In genomic region chr7:6871421-6872144, GRCh38 we compare ENCODE assay signal across 8 cellular contexts. TPM values are rescaled to one million over a fixed set of nuclear protein-coding genes. Genes with fewer than 3 reads are reported as not detected.
A peak's percentile ranks its signal among the peaks of the same experiment; 100 is the strongest.
DNase-seq lines count a peak whose midpoint lies in the region; ATAC-seq, FAIRE-seq and TF ChIP-seq lines count a peak whose summit lies in the region.
"Not testable (repeated sequence)": the region's sequence is repeated elsewhere in the genome, so short reads cannot be mapped to it uniquely, and the experiment has no call there.

No MANE protein-coding gene starts in this region.

- not testable (repeated sequence) for TF ChIP-seq EP300 in HepG2 (IDR thresholded peaks at IDR 0.05; ENCODE audit: low read depth in 2 of 2, low read length in 2 of 2); HepG2 (CRISPR knock-in tag; IDR thresholded peaks at IDR 0.05; ENCODE audit: borderline replicate concordance)

- H3K9me3 ChIP-seq in OCI-LY3 (ENCODE audit: insufficient read depth, low read length); HepG2 (ENCODE audit: low read length); upper lobe of right lung: not testable (repeated sequence)

- H3K9ac ChIP-seq in OCI-LY3 (ENCODE audit: low read length); HepG2 (ENCODE audit: insufficient read depth, low read depth, low read length): not testable (repeated sequence)

- not testable (repeated sequence) for H3K27me3 Mint-ChIP-seq in activated CD4-positive, alpha-beta memory T cell treated with anti-CD3 and anti-CD28 coated beads for 36 hours

- H3K9me3 Mint-ChIP-seq in activated CD4-positive, alpha-beta memory T cell treated with anti-CD3 and anti-CD28 coated beads for 36 hours, result not testable (repeated sequence)

- H3K36me3 ChIP-seq in OCI-LY3 (replicated peaks; ENCODE audit: low read depth, low read length); HepG2 (replicated peaks in 1 of 2; ENCODE audit: control insufficient read depth in 1 of 2, insufficient read depth in 2 of 2, low read length in 2 of 2); upper lobe of right lung: not testable (repeated sequence)

- not testable (repeated sequence) for H3K36me3 Mint-ChIP-seq in activated CD4-positive, alpha-beta memory T cell treated with anti-CD3 and anti-CD28 coated beads for 36 hours

- H2AFZ ChIP-seq in OCI-LY3 (ENCODE audit: low read depth, low read length); HepG2 (ENCODE audit: low read length): not testable (repeated sequence)

- CTCF ChIA-PET in activated CD4-positive, alpha-beta memory T cell treated with anti-CD3 and anti-CD28 coated beads for 36 hours (lab: Charles Lee); HepG2 (lab: Yijun Ruan, JAX; ENCODE audit: low intra/inter-chr PET ratio, low total read pairs): not testable (repeated sequence)

- TF ChIP-seq RAD21 in HepG2 (CRISPR knock-in tag; IDR thresholded peaks at IDR 0.05), result not testable (repeated sequence)

- H3K27ac ChIP-seq in OCI-LY3 (ENCODE audit: low read length); upper lobe of right lung: not testable (repeated sequence)
- peak overlapping the region; percentile 38 for H3K27ac ChIP-seq in HepG2 (ENCODE audit: extremely low read length, insufficient read depth, low read length)

- H3K27me3 ChIP-seq in OCI-LY3 (ENCODE audit: low read depth, low read length); HepG2 (ENCODE audit: control insufficient read depth in 1 of 2, insufficient read depth in 2 of 2, low read length in 2 of 2); upper lobe of right lung: not testable (repeated sequence)

- H3K4me2 ChIP-seq in OCI-LY3 (ENCODE audit: low read length), result peak overlapping the region; percentile 33; the same call in 1 of the 2 replicates
- peak overlapping the region; percentile 67; the same call in 1 of the 2 replicates for H3K4me2 ChIP-seq in HepG2 (ENCODE audit: low read depth, low read length)

- WGBS in HepG2 (ENCODE audit: low lambda C conversion rate), result 65% methylated on average over 16 of the region's 17 CpGs

- DNase-seq in ELF-1 (ENCODE audit: low read depth, low spot score) (peak; percentile 43), epithelial cell of esophagus (ENCODE audit: low read depth) (peak; percentile 74), upper lobe of right lung (peak; percentile 65)
- DNase-seq in activated CD4-positive, alpha-beta memory T cell treated with anti-CD3 and anti-CD28 coated beads for 36 hours, result peak; percentile 38
- peak; percentile 19 for DNase-seq in activated naive CD4-positive, alpha-beta T cell treated with anti-CD3 and anti-CD28 coated beads, Interleukin-2, amount 50 U/mL, for 16 hours
- DNase-seq in HepG2 (ENCODE audit: low spot score), result not testable (repeated sequence)
- DNase-seq in stimulated activated CD4-positive, alpha-beta T cell treated with anti-CD3 and anti-CD28 coated beads, Interleukin-1b, Interleukin-23, amount 100 ng/mL, for 48 hours, result peak; percentile 15

- H3K4me1 Mint-ChIP-seq in activated CD4-positive, alpha-beta memory T cell treated with anti-CD3 and anti-CD28 coated beads for 36 hours (ENCODE audit: low read depth), result not testable (repeated sequence)

- H3K79me2 ChIP-seq in OCI-LY3 (ENCODE audit: low read length); HepG2 (ENCODE audit: insufficient read depth, low read length): not testable (repeated sequence)

- H4K20me1 ChIP-seq in OCI-LY3 (ENCODE audit: insufficient read depth, low read length); HepG2 (ENCODE audit: insufficient read depth, low read length): not testable (repeated sequence)

- intact Hi-C loops in activated CD4-positive, alpha-beta memory T cell treated with anti-CD3 and anti-CD28 coated beads for 36 hours (cut with micrococcal nuclease); HepG2 (cut with micrococcal nuclease; ENCODE audit: unreplicated experiment); upper lobe of right lung (cut with DNase I): not testable (repeated sequence)

- not testable (repeated sequence) for BruUV-seq in HepG2 (replicated peaks; lab: Mats Ljungman, UMichigan)

- not testable (repeated sequence) for TF ChIP-seq CTCF in OCI-LY3 (IDR thresholded peaks at IDR 0.05; ENCODE audit: low read depth, low read length); epithelial cell of esophagus (IDR thresholded peaks at IDR 0.05; ENCODE audit: insufficient read depth, low read depth, low read length, missing control alignments); upper lobe of right lung (IDR thresholded peaks at IDR 0.05)
- TF ChIP-seq CTCF in HepG2 (CRISPR knock-in tag; IDR thresholded peaks at IDR 0.05), result peak; percentile 49

- not testable (repeated sequence) for FAIRE-seq in HepG2 (lab: Jason Lieb, UNC)

- POLR2A ChIA-PET in activated CD4-positive, alpha-beta memory T cell treated with anti-CD3 and anti-CD28 coated beads for 36 hours (lab: Charles Lee); HepG2 (lab: Yijun Ruan, JAX): not testable (repeated sequence)

- not testable (repeated sequence) for H3K4me1 ChIP-seq in OCI-LY3 (ENCODE audit: low read length); upper lobe of right lung
- peaks cover 35% of the 10 kb centered on the region for H3K4me1 ChIP-seq in HepG2 (ENCODE audit: insufficient read depth, low read length)

- H3K27ac Mint-ChIP-seq in activated CD4-positive, alpha-beta memory T cell treated with anti-CD3 and anti-CD28 coated beads for 36 hours, result not testable (repeated sequence)

- ATAC-seq in HepG2, upper lobe of right lung: not testable (repeated sequence)

- not testable (repeated sequence) for H3K4me3 ChIP-seq in OCI-LY3 (ENCODE audit: low read length); epithelial cell of esophagus (ENCODE audit: low read length); HepG2 (replicated peaks in 1 of 3; ENCODE audit: insufficient read depth in 1 of 3, low read depth in 2 of 3, low read length in 3 of 3); upper lobe of right lung

- not testable (repeated sequence) for TF ChIP-seq POLR2A in HepG2 (IDR thresholded peaks at IDR 0.05; ENCODE audit: insufficient read depth in 1 of 2, low read depth in 2 of 2, low read length in 2 of 2)

- H3K4me3 Mint-ChIP-seq in activated CD4-positive, alpha-beta memory T cell treated with anti-CD3 and anti-CD28 coated beads for 36 hours, result not testable (repeated sequence)

- in situ Hi-C loops in HepG2 (cut with HindIII; ENCODE audit: extremely low pct_ligation_motif_present, low pct_unique_long_range_greater_than_20kb), result not testable (repeated sequence)

TF ChIP-seq in HepG2, 621 proteins besides CTCF, POLR2A, EP300 and RAD21:
- peak; percentile 46 for TF ChIP-seq STAG1 (CRISPR knock-in tag; IDR thresholded peaks at IDR 0.05)
- TF ChIP-seq FOXA3 (CRISPR knock-in tag; IDR thresholded peaks at IDR 0.05), result 0 out of 2 replicates have a peak, but pooled peaks have one; percentile 14
- 0 out of 2 replicates have a peak, but pooled peaks have one; percentile 1 for TF ChIP-seq PHF21A (CRISPR knock-in tag; IDR thresholded peaks at IDR 0.05)
- 0 out of 2 replicates have a peak, but pooled peaks have one; percentile 3 for TF ChIP-seq ZSCAN31 (CRISPR knock-in tag; IDR thresholded peaks at IDR 0.05; ENCODE audit: low read depth)
- 0 out of 2 replicates have a peak, but pooled peaks have one; percentile 12 for TF ChIP-seq HNF4A (CRISPR knock-in tag; IDR thresholded peaks at IDR 0.05)
- peak; percentile 30; the same call in 1 of the 2 replicates for TF ChIP-seq RXRB (CRISPR knock-in tag; IDR thresholded peaks at IDR 0.05; ENCODE audit: borderline replicate concordance)
- 0 out of 2 replicates have a peak, but pooled peaks have one; percentile 11 for TF ChIP-seq RARA (CRISPR knock-in tag; IDR thresholded peaks at IDR 0.05)
- 0 out of 2 replicates have a peak, but pooled peaks have one; percentile 9 for TF ChIP-seq SAP130 (CRISPR knock-in tag; IDR thresholded peaks at IDR 0.05; ENCODE audit: low read depth)

RNA-seq across cellular contexts. Expression of gene CCZ1B, which starts 45.5 kb away (rescaled TPM):
- total RNA-seq in activated CD4-positive, alpha-beta memory T cell treated with anti-CD3 and anti-CD28 coated beads for 36 hours, result 10 to 100 TPM; 65.7 to 82.4 TPM
- total RNA-seq in HepG2 (2016; rRNA removed; fragmentation: Illumina TruSeq; extraction: Trizol) (49.4 and 50.0 TPM in 2 replicates), upper lobe of right lung (70.4 TPM)
- total RNA-seq in HepG2 (2016; cell fraction: cytosol; rRNA removed; fragmentation: Illumina TruSeq; extraction: Trizol; ENCODE audit: low read depth), result 60.7 and 65.4 TPM in 2 replicates
- total RNA-seq in HepG2 (2016; cell fraction: insoluble cytoplasmic fraction; rRNA removed; fragmentation: Illumina TruSeq; extraction: Trizol), result 44.5 and 55.1 TPM in 2 replicates
- total RNA-seq in HepG2 (2016; cell fraction: membrane; rRNA removed; fragmentation: Illumina TruSeq; extraction: Trizol), result 46.3 and 46.8 TPM in 2 replicates
- 35.9 and 37.3 TPM in 2 replicates for total RNA-seq in HepG2 (2016; cell fraction: nucleus; rRNA removed; fragmentation: Illumina TruSeq; extraction: Trizol)
- 21.4 and 24.4 TPM in 2 replicates for polyA plus RNA-seq in HepG2 (2011; rRNA removed)
- 9.4 and 13.8 TPM in 2 replicates for polyA plus RNA-seq in HepG2 (2011; cell fraction: cytosol; rRNA removed)
- polyA plus RNA-seq in HepG2 (2011; cell fraction: nucleus; rRNA removed), result 19.4 and 21.9 TPM in 2 replicates
- 20.6 and 20.9 TPM in 2 replicates for polyA plus RNA-seq in HepG2 (2012)
- polyA plus RNA-seq in HepG2 (2016; cell fraction: cytosol; fragmentation: Illumina TruSeq; extraction: Trizol; ENCODE audit: low read depth), result 19.5 and 19.8 TPM in 2 replicates
- 44.6 and 56.8 TPM in 2 replicates for polyA plus RNA-seq in HepG2 (2016; cell fraction: insoluble cytoplasmic fraction; fragmentation: Illumina TruSeq; extraction: Trizol; ENCODE audit: low read depth)
- 36.2 and 37.5 TPM in 2 replicates for polyA plus RNA-seq in HepG2 (2016; cell fraction: membrane; fragmentation: Illumina TruSeq; extraction: Trizol; ENCODE audit: low read depth)
- polyA plus RNA-seq in HepG2 (2016; cell fraction: nucleus; fragmentation: Illumina TruSeq; extraction: Trizol; ENCODE audit: insufficient read depth, low read depth), result 66.2 and 74.8 TPM in 2 replicates
- 8.9 and 11.2 TPM in 2 replicates for polyA minus RNA-seq in HepG2 (2011; rRNA and poly(A)+ RNA removed; ENCODE audit: low replicate concordance)
- polyA minus RNA-seq in HepG2 (2011; cell fraction: cytosol; rRNA and poly(A)+ RNA removed), result 10.2 and 13.6 TPM in 2 replicates
- 38.3 and 39.8 TPM in 2 replicates for polyA minus RNA-seq in HepG2 (2011; cell fraction: nucleus; rRNA and poly(A)+ RNA removed)
